In genomic region chr3:40504636-40505430, GRCh38 we compare ENCODE assay signal across 1 cellular context.
TF ChIP-seq lines count a peak whose summit lies in the region.

No MANE protein-coding gene starts in this region.

TF ChIP-seq in GM23338, 12 proteins besides CTCF, POLR2A, EP300 and RAD21 (continued from another document):
- TF ChIP-seq NANOG (IDR thresholded peaks at IDR 0.05; ENCODE audit: borderline replicate concordance), result no peak
